In genomic region chr18:2890606-2891005, GRCh38 we compare ENCODE assay signal across 17 cellular contexts. TPM values are rescaled to one million over a fixed set of nuclear protein-coding genes. Genes with fewer than 3 reads are reported as not detected.
DNase-seq lines count a peak whose midpoint lies in the region; ATAC-seq and TF ChIP-seq lines count a peak whose summit lies in the region.
"Had no signal": no experiment of that assay in that cellular context is flagged by ENCODE, and none has a peak within 500 bp of the region (broad histone marks: within the 10 kb centered on the region; RNA-seq: fewer than 3 reads in every experiment).

No MANE protein-coding gene starts in this region.

- peak; percentile 59 for DNase-seq in activated effector memory CD4-positive, alpha-beta T cell treated with anti-CD3 and anti-CD28 coated beads, Interleukin-2, amount 50 U/mL, for 16 hours
- DNase-seq in activated effector memory CD4-positive, alpha-beta T cell treated with Interleukin-2 at 50 U/mL for 16 hours, result no peak
- DNase-seq in CD8-positive, alpha-beta T cell, result peak in 1 of 7 experiments; percentile 21
- DNase-seq in neural crest cell (ENCODE audit: low read depth, low spot score), result no peak
- no peak for DNase-seq in Caco-2
- DNase-seq: ACHN, DMS 273 treated with DMSO at 0.1 percent for 48 hours, GDM1, NCI-H1105, NCI-H1694 treated with DMSO at 0.1 percent for 48 hours, NCI-H2107, NCI-H2227 treated with DMSO at 0.1 percent for 48 hours, NCI-H524 had no signal

- POLR2A ChIA-PET in CD8-positive, alpha-beta T cell (lab: Charles Lee), result no interaction called here
- POLR2A ChIA-PET in Caco-2 (lab: Charles Lee), result no interaction called here

- H3K27me3 Mint-ChIP-seq in CD8-positive, alpha-beta T cell (ENCODE audit: low read depth), result no peaks in the 10 kb centered on the region
- H3K27me3 Mint-ChIP-seq in activated T-helper 17 cell treated with anti-CD3 and anti-CD28 coated beads, Interleukin-2, amount 50 U/mL, for 72 hours, result no peaks in the 10 kb centered on the region
- no peaks in the 10 kb centered on the region for H3K27me3 Mint-ChIP-seq in neural crest cell (ENCODE audit: low read depth)
- no peaks in the 10 kb centered on the region for H3K27me3 Mint-ChIP-seq in Caco-2 (ENCODE audit: insufficient read depth, unreplicated experiment)

- no peaks in the 10 kb centered on the region for H3K9me3 ChIP-seq in CD8-positive, alpha-beta T cell (ENCODE audit: low read length)
- peaks cover 9% of the 10 kb centered on the region; the same call in 1 of the 2 replicates for H3K9me3 ChIP-seq in Caco-2

- peaks cover 12% of the 10 kb centered on the region for H3K9me3 Mint-ChIP-seq in CD8-positive, alpha-beta T cell
- peaks cover 16% of the 10 kb centered on the region for H3K9me3 Mint-ChIP-seq in activated T-helper 17 cell treated with anti-CD3 and anti-CD28 coated beads, Interleukin-2, amount 50 U/mL, for 72 hours
- H3K9me3 Mint-ChIP-seq in neural crest cell (peaks cover 23% of the 10 kb centered on the region), Caco-2 (ENCODE audit: unreplicated experiment) (peaks cover 29% of the 10 kb centered on the region)

- no peak overlapping the region for H3K27ac ChIP-seq in CD8-positive, alpha-beta T cell (ENCODE audit: low read depth, low read length)
- H3K27ac ChIP-seq: GM23248 had no signal

- no peaks in the 10 kb centered on the region for H3K36me3 ChIP-seq in CD8-positive, alpha-beta T cell (ENCODE audit: insufficient read depth, low read length)
- H3K36me3 ChIP-seq in Caco-2 (ENCODE audit: control insufficient read depth, insufficient read depth, low read length), result no peaks in the 10 kb centered on the region

- peaks cover 38% of the 10 kb centered on the region for H3K4me1 ChIP-seq in CD8-positive, alpha-beta T cell (ENCODE audit: insufficient read depth, low read length)
- peaks cover 34% of the 10 kb centered on the region for H3K4me1 ChIP-seq in Caco-2

- intact Hi-C loops in CD8-positive, alpha-beta T cell (cut with DNase I, micrococcal nuclease), result no loop called here
- intact Hi-C loops in Caco-2 (cut with micrococcal nuclease; ENCODE audit: unreplicated experiment), result no loop called here

- H3K36me3 Mint-ChIP-seq in CD8-positive, alpha-beta T cell, result peaks cover 5% of the 10 kb centered on the region
- H3K36me3 Mint-ChIP-seq in activated T-helper 17 cell treated with anti-CD3 and anti-CD28 coated beads, Interleukin-2, amount 50 U/mL, for 72 hours (ENCODE audit: low read depth), result no peaks in the 10 kb centered on the region
- peaks cover 18% of the 10 kb centered on the region for H3K36me3 Mint-ChIP-seq in neural crest cell (ENCODE audit: low read depth)
- H3K36me3 Mint-ChIP-seq in Caco-2 (ENCODE audit: insufficient read depth, unreplicated experiment), result peaks cover 51% of the 10 kb centered on the region

- H3K27ac Mint-ChIP-seq in CD8-positive, alpha-beta T cell, result peak overlapping the region; percentile 24
- peak overlapping the region; percentile 77 for H3K27ac Mint-ChIP-seq in activated T-helper 17 cell treated with anti-CD3 and anti-CD28 coated beads, Interleukin-2, amount 50 U/mL, for 72 hours
- peak overlapping the region; percentile 51 for H3K27ac Mint-ChIP-seq in neural crest cell (ENCODE audit: unreplicated experiment)
- H3K27ac Mint-ChIP-seq in Caco-2 (ENCODE audit: unreplicated experiment), result no peak overlapping the region
- H3K27ac Mint-ChIP-seq: B cell had no signal

- CTCF ChIA-PET in CD8-positive, alpha-beta T cell (lab: Charles Lee), result interaction anchor here (0.5 kb wide), 1 partner anchor 316 kb away, joined by 3 read pairs; no protein-coding TSS in a partner anchor
- CTCF ChIA-PET in Caco-2 (lab: Charles Lee), result no interaction called here

- no peak for TF ChIP-seq CTCF in CD8-positive, alpha-beta T cell (IDR thresholded peaks at IDR 0.05)
- no peak for TF ChIP-seq CTCF in neural crest cell (conservative IDR thresholded peaks at IDR 0.05)
- TF ChIP-seq CTCF in Caco-2 (IDR thresholded peaks at IDR 0.05; ENCODE audit: insufficient read depth in 1 of 2, low read depth in 1 of 2, low read length in 1 of 2, severe bottlenecking in 1 of 2, unreplicated experiment in 1 of 2), result no peak

- no peaks in the 10 kb centered on the region for H3K27me3 ChIP-seq in CD8-positive, alpha-beta T cell (ENCODE audit: insufficient read depth, low read length)
- no peaks in the 10 kb centered on the region for H3K27me3 ChIP-seq in Caco-2 (replicated peaks; ENCODE audit: control insufficient read depth, insufficient read depth, low read length)

- BruUV-seq in Caco-2 (replicated peaks; lab: Mats Ljungman, UMichigan), result no TSS peak

- H3K4me1 Mint-ChIP-seq in CD8-positive, alpha-beta T cell (ENCODE audit: low read depth), result peaks cover 35% of the 10 kb centered on the region
- peaks cover 41% of the 10 kb centered on the region for H3K4me1 Mint-ChIP-seq in activated T-helper 17 cell treated with anti-CD3 and anti-CD28 coated beads, Interleukin-2, amount 50 U/mL, for 72 hours
- H3K4me1 Mint-ChIP-seq in neural crest cell (peaks cover 15% of the 10 kb centered on the region), Caco-2 (ENCODE audit: low read depth, unreplicated experiment) (peaks cover 20% of the 10 kb centered on the region)
- H3K4me1 Mint-ChIP-seq: B cell had no signal

- H3K4me3 ChIP-seq in CD8-positive, alpha-beta T cell (ENCODE audit: low read depth, low read length), result no peak overlapping the region
- H3K4me3 ChIP-seq in Caco-2 (ENCODE audit: low read depth, low read length), result no peak overlapping the region
- H3K4me3 ChIP-seq: GM23248 had no signal

- no peak overlapping the region for H3K4me3 Mint-ChIP-seq in CD8-positive, alpha-beta T cell
- peak overlapping the region; percentile 81 for H3K4me3 Mint-ChIP-seq in activated T-helper 17 cell treated with anti-CD3 and anti-CD28 coated beads, Interleukin-2, amount 50 U/mL, for 72 hours
- H3K4me3 Mint-ChIP-seq in neural crest cell (no peak overlapping the region), Caco-2 (ENCODE audit: unreplicated experiment) (no peak overlapping the region)
- H3K4me3 Mint-ChIP-seq: B cell had no signal

- ATAC-seq in CD8-positive, alpha-beta T cell, result no peak
- ATAC-seq in activated T-helper 17 cell treated with anti-CD3 and anti-CD28 coated beads, Interleukin-2, amount 50 U/mL, for 72 hours (replicated peaks), result no peak
- ATAC-seq in GM18868 (IDR thresholded peaks at IDR 0.05; ENCODE audit: unreplicated experiment), result no peak

RNA-seq across cellular contexts. Expression of gene EMILIN2, which starts 43.8 kb away (rescaled TPM):
- total RNA-seq in CD8-positive, alpha-beta T cell, result 1 to 10 TPM; 1.6 to 1.7 TPM
- total RNA-seq in activated T-helper 17 cell treated with anti-CD3 and anti-CD28 coated beads, Interleukin-2, amount 50 U/mL, for 72 hours, result 10 to 100 TPM; 20.7 to 28.8 TPM
- total RNA-seq in neural crest cell (16.0 and 19.2 TPM in 2 replicates), Caco-2 (2022) (41.6 and 53.4 TPM in 2 replicates)
